ENCODE assay signal across 1 cellular context in the genomic region with DNA sequence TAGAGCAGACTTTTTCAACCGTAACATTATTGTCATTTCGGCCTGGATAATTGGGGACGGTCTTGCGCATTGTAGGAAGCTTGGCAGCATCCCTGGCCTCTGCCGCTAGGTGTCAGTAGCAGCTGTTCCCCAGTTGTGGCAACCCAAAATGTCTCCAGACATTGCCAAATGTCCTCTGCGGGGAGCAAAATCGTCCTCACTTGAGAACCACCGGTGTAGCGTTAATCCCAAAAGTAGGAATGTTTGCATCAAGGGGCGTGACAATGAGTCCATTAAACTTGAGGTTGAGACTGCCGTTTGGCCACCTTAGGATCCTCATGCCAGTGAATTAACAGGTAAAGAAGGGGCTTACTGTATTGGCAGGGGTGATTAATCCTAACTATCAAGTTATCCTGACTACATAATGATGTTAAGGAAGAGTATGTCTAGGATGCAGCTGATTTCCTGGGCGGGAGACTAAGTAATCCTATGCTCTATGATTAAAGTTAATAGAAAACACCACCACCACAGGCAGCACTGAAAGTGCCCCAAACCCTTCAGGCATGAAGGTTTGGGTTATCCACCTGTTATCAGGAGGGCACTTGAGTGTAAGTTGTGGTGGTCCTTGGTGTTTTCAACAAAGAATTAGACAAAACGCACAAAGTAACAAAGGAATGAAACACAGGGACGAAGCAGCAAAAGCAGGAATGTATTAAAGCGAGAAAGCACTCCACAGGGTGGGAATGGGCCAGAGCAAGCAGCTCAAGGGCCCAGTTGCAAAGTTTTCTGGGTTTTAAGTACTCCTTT.
A peak's percentile ranks its signal among the peaks of the same experiment; 100 is the strongest.
TF ChIP-seq lines count a peak whose summit lies in the region.

No MANE protein-coding gene starts in this region.

TF ChIP-seq in GM12878, 131 proteins besides CTCF, POLR2A, EP300 and RAD21 (continued from another document):
- TF ChIP-seq, protein P1, sequence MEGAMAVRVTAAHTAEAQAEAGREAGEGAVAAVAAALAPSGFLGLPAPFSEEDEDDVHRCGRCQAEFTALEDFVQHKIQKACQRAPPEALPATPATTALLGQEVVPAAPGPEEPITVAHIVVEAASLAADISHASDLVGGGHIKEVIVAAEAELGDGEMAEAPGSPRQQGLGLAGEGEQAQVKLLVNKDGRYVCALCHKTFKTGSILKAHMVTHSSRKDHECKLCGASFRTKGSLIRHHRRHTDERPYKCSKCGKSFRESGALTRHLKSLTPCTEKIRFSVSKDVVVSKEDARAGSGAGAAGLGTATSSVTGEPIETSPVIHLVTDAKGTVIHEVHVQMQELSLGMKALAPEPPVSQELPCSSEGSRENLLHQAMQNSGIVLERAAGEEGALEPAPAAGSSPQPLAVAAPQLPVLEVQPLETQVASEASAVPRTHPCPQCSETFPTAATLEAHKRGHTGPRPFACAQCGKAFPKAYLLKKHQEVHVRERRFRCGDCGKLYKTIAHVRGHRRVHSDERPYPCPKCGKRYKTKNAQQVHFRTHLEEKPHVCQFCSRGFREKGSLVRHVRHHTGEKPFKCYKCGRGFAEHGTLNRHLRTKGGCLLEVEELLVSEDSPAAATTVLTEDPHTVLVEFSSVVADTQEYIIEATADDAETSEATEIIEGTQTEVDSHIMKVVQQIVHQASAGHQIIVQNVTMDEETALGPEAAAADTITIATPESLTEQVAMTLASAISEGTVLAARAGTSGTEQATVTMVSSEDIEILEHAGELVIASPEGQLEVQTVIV (IDR thresholded peaks at IDR 0.05; ENCODE audit: borderline replicate concordance, partially characterized antibody), result no peak
- peak; percentile 49; the same call in 1 of the 2 replicates for TF ChIP-seq RUNX3 (IDR thresholded peaks at IDR 0.05; ENCODE audit: low read length)
- TF ChIP-seq NFYA (IDR thresholded peaks at IDR 0.05; ENCODE audit: borderline replicate concordance, low read depth, low read length), result no peak
- no peak for TF ChIP-seq E2F8 (IDR thresholded peaks at IDR 0.05; ENCODE audit: low read depth, partially characterized antibody)
- TF ChIP-seq, protein P2, sequence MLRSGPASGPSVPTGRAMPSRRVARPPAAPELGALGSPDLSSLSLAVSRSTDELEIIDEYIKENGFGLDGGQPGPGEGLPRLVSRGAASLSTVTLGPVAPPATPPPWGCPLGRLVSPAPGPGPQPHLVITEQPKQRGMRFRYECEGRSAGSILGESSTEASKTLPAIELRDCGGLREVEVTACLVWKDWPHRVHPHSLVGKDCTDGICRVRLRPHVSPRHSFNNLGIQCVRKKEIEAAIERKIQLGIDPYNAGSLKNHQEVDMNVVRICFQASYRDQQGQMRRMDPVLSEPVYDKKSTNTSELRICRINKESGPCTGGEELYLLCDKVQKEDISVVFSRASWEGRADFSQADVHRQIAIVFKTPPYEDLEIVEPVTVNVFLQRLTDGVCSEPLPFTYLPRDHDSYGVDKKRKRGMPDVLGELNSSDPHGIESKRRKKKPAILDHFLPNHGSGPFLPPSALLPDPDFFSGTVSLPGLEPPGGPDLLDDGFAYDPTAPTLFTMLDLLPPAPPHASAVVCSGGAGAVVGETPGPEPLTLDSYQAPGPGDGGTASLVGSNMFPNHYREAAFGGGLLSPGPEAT (IDR thresholded peaks at IDR 0.05; ENCODE audit: low read depth), result peak; percentile 53; the same call in 1 of the 2 replicates
- TF ChIP-seq FOXK2 (IDR thresholded peaks at IDR 0.05), result no peak
- 0 out of 2 replicates have a peak, but pooled peaks have one; percentile 50 for TF ChIP-seq HDGF (IDR thresholded peaks at IDR 0.05)
- TF ChIP-seq SREBF2 (IDR thresholded peaks at IDR 0.05; ENCODE audit: low read length), result no peak
- 0 out of 2 replicates have a peak, but pooled peaks have one; percentile 24 for TF ChIP-seq CREM (IDR thresholded peaks at IDR 0.05; ENCODE audit: low read depth)
- no peak for TF ChIP-seq SP1 (IDR thresholded peaks at IDR 0.05; ENCODE audit: low read depth, low read length)
- no peak for TF ChIP-seq MEF2B (IDR thresholded peaks at IDR 0.05; ENCODE audit: partially characterized antibody, poor library complexity, severe bottlenecking)
- no peak for TF ChIP-seq PRDM15 (CRISPR knock-in tag; IDR thresholded peaks at IDR 0.05)
- TF ChIP-seq FOS (IDR thresholded peaks at IDR 0.05; ENCODE audit: borderline replicate concordance, extremely low read depth, insufficient read length), result no peak
- no peak for TF ChIP-seq BACH1 (IDR thresholded peaks at IDR 0.05; ENCODE audit: borderline replicate concordance)
- TF ChIP-seq NFIC (IDR thresholded peaks at IDR 0.05; ENCODE audit: low read depth, low read length), result no peak
- 0 out of 2 replicates have a peak, but pooled peaks have one; percentile 33 for TF ChIP-seq SMARCA5 (IDR thresholded peaks at IDR 0.05)
- 0 out of 3 replicates have a peak, but pooled peaks have one; percentile 35 for TF ChIP-seq POU2F2 (IDR thresholded peaks at IDR 0.05; ENCODE audit: borderline replicate concordance, low read depth, low read length)
- TF ChIP-seq EED (IDR thresholded peaks at IDR 0.05; ENCODE audit: low read depth), result no peak
- 0 out of 2 replicates have a peak, but pooled peaks have one; percentile 17 for TF ChIP-seq MTA2 (IDR thresholded peaks at IDR 0.05; ENCODE audit: low read depth)
- no peak for TF ChIP-seq SIN3A (IDR thresholded peaks at IDR 0.05; ENCODE audit: low read depth, low read length)
